Comparison of ENCODE assay signal across 2 cellular contexts in genomic region chr9:137757139-137757538, GRCh38.
TF ChIP-seq lines count a peak whose summit lies in the region.

No MANE protein-coding gene starts in this region.

TF ChIP-seq in IMR-90, 13 proteins besides CTCF, POLR2A, EP300 and RAD21:
- TF ChIP-seq CHD1 (IDR thresholded peaks at IDR 0.05; ENCODE audit: low read depth, low read length) (no peak), MAZ (IDR thresholded peaks at IDR 0.05; ENCODE audit: borderline replicate concordance, low read depth, low read length) (no peak)

TF ChIP-seq in GM12878, 131 proteins besides CTCF, POLR2A, EP300 and RAD21:
- TF ChIP-seq ZBTB4 (CRISPR knock-in tag; IDR thresholded peaks at IDR 0.05) (no peak), CEBPB (IDR thresholded peaks at IDR 0.05; ENCODE audit: borderline replicate concordance in 1 of 2, low read depth in 2 of 2, low read length in 2 of 2) (no peak), ASH2L (IDR thresholded peaks at IDR 0.05; ENCODE audit: borderline replicate concordance, low read depth) (no peak)
- TF ChIP-seq, protein P1, sequence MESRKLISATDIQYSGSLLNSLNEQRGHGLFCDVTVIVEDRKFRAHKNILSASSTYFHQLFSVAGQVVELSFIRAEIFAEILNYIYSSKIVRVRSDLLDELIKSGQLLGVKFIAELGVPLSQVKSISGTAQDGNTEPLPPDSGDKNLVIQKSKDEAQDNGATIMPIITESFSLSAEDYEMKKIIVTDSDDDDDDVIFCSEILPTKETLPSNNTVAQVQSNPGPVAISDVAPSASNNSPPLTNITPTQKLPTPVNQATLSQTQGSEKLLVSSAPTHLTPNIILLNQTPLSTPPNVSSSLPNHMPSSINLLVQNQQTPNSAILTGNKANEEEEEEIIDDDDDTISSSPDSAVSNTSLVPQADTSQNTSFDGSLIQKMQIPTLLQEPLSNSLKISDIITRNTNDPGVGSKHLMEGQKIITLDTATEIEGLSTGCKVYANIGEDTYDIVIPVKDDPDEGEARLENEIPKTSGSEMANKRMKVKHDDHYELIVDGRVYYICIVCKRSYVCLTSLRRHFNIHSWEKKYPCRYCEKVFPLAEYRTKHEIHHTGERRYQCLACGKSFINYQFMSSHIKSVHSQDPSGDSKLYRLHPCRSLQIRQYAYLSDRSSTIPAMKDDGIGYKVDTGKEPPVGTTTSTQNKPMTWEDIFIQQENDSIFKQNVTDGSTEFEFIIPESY (IDR thresholded peaks at IDR 0.05) = no peak
